Comparison of ENCODE assay signal across 8 cellular contexts in genomic region chr7:1775389-1775788, GRCh38.
"Had no signal": no experiment of that assay in that cellular context is flagged by ENCODE, and none has a peak within 500 bp of the region (broad histone marks: within the 10 kb centered on the region; RNA-seq: fewer than 3 reads in every experiment).

No MANE protein-coding gene starts in this region.

- H3K4me2 ChIP-seq: GM23338 had no signal

- H2AFZ ChIP-seq: GM23338 had no signal

- H3K4me1 Mint-ChIP-seq: GM23338, H9 had no signal

- H3K27ac Mint-ChIP-seq: GM23338, H9, HFFc6, IgD-negative memory B cell had no signal

- ATAC-seq: GM23338 had no signal

- DNase-seq: H9, HCEC 1CT, HFFc6 had no signal

- H3K4me3 ChIP-seq: GM23338 had no signal

- H3K27me3 Mint-ChIP-seq: IgD-negative memory B cell had no signal

- FAIRE-seq: H1, H54, HTR-8/SVneo had no signal

- H3K4me3 Mint-ChIP-seq: GM23338, H9, HFFc6, IgD-negative memory B cell had no signal
